1 cellular context compared by ENCODE assay signal in the genomic region with DNA sequence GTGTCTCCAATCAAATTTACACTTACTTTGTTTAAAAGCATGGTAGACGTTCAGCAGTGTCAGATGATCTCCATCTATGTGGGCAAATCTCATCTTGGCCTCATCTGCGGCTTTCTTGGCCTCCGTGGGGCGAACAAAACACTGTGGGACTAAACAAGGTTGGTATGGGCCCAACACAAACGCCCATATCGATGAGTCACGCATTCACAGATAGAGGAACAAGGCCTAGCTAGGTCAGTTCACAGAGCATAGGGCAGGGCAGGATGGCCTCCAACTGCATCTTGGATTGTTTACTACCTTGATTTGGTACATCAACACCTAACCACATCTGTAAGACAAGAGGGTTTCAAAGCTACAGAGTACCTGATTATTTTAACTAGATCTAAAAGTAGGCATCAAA.
TF ChIP-seq lines count a peak whose summit lies in the region.

No MANE protein-coding gene starts in this region.

TF ChIP-seq in GM23338, 12 proteins besides CTCF, POLR2A, EP300 and RAD21 (continued from another document):
- TF ChIP-seq, protein P1, sequence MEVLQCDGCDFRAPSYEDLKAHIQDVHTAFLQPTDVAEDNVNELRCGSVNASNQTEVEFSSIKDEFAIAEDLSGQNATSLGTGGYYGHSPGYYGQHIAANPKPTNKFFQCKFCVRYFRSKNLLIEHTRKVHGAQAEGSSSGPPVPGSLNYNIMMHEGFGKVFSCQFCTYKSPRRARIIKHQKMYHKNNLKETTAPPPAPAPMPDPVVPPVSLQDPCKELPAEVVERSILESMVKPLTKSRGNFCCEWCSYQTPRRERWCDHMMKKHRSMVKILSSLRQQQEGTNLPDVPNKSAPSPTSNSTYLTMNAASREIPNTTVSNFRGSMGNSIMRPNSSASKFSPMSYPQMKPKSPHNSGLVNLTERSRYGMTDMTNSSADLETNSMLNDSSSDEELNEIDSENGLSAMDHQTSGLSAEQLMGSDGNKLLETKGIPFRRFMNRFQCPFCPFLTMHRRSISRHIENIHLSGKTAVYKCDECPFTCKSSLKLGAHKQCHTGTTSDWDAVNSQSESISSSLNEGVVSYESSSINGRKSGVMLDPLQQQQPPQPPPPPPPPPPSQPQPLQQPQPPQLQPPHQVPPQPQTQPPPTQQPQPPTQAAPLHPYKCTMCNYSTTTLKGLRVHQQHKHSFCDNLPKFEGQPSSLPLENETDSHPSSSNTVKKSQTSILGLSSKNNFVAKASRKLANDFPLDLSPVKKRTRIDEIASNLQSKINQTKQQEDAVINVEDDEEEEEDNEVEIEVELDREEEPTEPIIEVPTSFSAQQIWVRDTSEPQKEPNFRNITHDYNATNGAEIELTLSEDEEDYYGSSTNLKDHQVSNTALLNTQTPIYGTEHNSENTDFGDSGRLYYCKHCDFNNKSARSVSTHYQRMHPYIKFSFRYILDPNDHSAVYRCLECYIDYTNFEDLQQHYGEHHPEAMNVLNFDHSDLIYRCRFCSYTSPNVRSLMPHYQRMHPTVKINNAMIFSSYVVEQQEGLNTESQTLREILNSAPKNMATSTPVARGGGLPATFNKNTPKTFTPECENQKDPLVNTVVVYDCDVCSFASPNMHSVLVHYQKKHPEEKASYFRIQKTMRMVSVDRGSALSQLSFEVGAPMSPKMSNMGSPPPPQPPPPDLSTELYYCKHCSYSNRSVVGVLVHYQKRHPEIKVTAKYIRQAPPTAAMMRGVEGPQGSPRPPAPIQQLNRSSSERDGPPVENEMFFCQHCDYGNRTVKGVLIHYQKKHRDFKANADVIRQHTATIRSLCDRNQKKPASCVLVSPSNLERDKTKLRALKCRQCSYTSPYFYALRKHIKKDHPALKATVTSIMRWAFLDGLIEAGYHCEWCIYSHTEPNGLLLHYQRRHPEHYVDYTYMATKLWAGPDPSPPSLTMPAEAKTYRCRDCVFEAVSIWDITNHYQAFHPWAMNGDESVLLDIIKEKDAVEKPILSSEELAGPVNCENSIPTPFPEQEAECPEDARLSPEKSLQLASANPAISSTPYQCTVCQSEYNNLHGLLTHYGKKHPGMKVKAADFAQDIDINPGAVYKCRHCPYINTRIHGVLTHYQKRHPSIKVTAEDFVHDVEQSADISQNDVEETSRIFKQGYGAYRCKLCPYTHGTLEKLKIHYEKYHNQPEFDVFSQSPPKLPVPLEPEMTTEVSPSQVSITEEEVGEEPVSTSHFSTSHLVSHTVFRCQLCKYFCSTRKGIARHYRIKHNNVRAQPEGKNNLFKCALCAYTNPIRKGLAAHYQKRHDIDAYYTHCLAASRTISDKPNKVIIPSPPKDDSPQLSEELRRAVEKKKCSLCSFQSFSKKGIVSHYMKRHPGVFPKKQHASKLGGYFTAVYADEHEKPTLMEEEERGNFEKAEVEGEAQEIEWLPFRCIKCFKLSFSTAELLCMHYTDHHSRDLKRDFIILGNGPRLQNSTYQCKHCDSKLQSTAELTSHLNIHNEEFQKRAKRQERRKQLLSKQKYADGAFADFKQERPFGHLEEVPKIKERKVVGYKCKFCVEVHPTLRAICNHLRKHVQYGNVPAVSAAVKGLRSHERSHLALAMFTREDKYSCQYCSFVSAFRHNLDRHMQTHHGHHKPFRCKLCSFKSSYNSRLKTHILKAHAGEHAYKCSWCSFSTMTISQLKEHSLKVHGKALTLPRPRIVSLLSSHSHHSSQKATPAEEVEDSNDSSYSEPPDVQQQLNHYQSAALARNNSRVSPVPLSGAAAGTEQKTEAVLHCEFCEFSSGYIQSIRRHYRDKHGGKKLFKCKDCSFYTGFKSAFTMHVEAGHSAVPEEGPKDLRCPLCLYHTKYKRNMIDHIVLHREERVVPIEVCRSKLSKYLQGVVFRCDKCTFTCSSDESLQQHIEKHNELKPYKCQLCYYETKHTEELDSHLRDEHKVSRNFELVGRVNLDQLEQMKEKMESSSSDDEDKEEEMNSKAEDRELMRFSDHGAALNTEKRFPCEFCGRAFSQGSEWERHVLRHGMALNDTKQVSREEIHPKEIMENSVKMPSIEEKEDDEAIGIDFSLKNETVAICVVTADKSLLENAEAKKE (CRISPR knock-in tag; IDR thresholded peaks at IDR 0.05) = no peak
- TF ChIP-seq, protein P2, sequence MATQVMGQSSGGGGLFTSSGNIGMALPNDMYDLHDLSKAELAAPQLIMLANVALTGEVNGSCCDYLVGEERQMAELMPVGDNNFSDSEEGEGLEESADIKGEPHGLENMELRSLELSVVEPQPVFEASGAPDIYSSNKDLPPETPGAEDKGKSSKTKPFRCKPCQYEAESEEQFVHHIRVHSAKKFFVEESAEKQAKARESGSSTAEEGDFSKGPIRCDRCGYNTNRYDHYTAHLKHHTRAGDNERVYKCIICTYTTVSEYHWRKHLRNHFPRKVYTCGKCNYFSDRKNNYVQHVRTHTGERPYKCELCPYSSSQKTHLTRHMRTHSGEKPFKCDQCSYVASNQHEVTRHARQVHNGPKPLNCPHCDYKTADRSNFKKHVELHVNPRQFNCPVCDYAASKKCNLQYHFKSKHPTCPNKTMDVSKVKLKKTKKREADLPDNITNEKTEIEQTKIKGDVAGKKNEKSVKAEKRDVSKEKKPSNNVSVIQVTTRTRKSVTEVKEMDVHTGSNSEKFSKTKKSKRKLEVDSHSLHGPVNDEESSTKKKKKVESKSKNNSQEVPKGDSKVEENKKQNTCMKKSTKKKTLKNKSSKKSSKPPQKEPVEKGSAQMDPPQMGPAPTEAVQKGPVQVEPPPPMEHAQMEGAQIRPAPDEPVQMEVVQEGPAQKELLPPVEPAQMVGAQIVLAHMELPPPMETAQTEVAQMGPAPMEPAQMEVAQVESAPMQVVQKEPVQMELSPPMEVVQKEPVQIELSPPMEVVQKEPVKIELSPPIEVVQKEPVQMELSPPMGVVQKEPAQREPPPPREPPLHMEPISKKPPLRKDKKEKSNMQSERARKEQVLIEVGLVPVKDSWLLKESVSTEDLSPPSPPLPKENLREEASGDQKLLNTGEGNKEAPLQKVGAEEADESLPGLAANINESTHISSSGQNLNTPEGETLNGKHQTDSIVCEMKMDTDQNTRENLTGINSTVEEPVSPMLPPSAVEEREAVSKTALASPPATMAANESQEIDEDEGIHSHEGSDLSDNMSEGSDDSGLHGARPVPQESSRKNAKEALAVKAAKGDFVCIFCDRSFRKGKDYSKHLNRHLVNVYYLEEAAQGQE (IDR thresholded peaks at IDR 0.05; ENCODE audit: unreplicated experiment) = no peak
- TF ChIP-seq EZH2 (IDR thresholded peaks at IDR 0.05; ENCODE audit: low read depth, unreplicated experiment) = no peak
- no peak for TF ChIP-seq JUNB (IDR thresholded peaks at IDR 0.05; ENCODE audit: unreplicated experiment)
- TF ChIP-seq STAT1 (IDR thresholded peaks at IDR 0.05; ENCODE audit: unreplicated experiment) = no peak
- no peak for TF ChIP-seq POLR2AphosphoS5 (IDR thresholded peaks at IDR 0.05; ENCODE audit: low read depth)
- no peak for TF ChIP-seq ZNF331 (CRISPR knock-in tag; IDR thresholded peaks at IDR 0.05; ENCODE audit: low read depth)
- TF ChIP-seq CREB1 (CRISPR knock-in tag; IDR thresholded peaks at IDR 0.05; ENCODE audit: low read depth) = no peak
